23 cellular contexts compared by ENCODE assay signal in the genomic region with DNA sequence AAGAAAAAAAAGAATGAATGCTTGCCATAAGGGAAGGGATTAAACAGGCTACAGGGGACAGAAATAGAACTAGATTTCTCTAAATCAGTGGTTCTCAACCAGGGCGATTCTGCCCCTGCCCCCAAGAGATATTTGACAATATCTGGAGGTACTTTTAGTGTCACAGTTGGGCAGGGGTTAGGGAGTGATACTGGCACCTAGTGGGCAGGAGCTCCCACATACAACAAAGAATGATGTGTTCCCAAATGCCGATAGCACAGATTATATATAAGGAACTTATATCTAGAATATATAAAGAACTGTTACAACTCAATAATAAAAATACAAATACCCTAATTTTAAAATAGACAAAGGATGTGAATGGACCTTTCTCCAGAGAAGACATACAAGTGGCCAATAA. TPM values are rescaled to one million over a fixed set of nuclear protein-coding genes. Genes with fewer than 3 reads are reported as not detected.
DNase-seq lines count a peak whose midpoint lies in the region; ATAC-seq and TF ChIP-seq lines count a peak whose summit lies in the region.
"Had no signal": no experiment of that assay in that cellular context is flagged by ENCODE, and none has a peak within 500 bp of the region (broad histone marks: within the 10 kb centered on the region; RNA-seq: fewer than 3 reads in every experiment).

No MANE protein-coding gene starts in this region.

- H3K27ac Mint-ChIP-seq in progenitor cell of endocrine pancreas: peak overlapping the region; percentile 56
- no peak overlapping the region for H3K27ac Mint-ChIP-seq in stimulated activated memory B cell treated with anti-CD40 and anti-IgM and Interleukin-4, amounts not matched to agents 10 μg/mL and 1 μg/mL and 100 μg/mL, for 72 hours
- H3K27ac Mint-ChIP-seq: activated naive CD8-positive, alpha-beta T cell treated with anti-CD3 and anti-CD28 coated beads, Interleukin-2, amount 10 ng/mL, durations not matched to agents 7 days and 5 days; activated T-helper 2 cell treated with anti-CD3 and anti-CD28 coated beads, Interferon-gamma antibody, Interleukin-2, Interleukin-4, amounts not matched to agents 10 μg/mL and 5 μg/mL and 100 μg/mL, durations not matched to agents 14 hours and 24 hours and 36 hours had no signal

- H3K9me3 Mint-ChIP-seq in progenitor cell of endocrine pancreas (ENCODE audit: low read depth): no peaks in the 10 kb centered on the region
- no peaks in the 10 kb centered on the region for H3K9me3 Mint-ChIP-seq in stimulated activated memory B cell treated with anti-CD40 and anti-IgM and Interleukin-4, amounts not matched to agents 10 μg/mL and 1 μg/mL and 100 μg/mL, for 72 hours
- H3K9me3 Mint-ChIP-seq: activated naive CD8-positive, alpha-beta T cell treated with anti-CD3 and anti-CD28 coated beads, Interleukin-2, amount 10 ng/mL, durations not matched to agents 7 days and 5 days; activated T-helper 2 cell treated with anti-CD3 and anti-CD28 coated beads, Interferon-gamma antibody, Interleukin-2, Interleukin-4, amounts not matched to agents 10 μg/mL and 5 μg/mL and 100 μg/mL, durations not matched to agents 14 hours and 24 hours and 36 hours had no signal

- no peak for ATAC-seq in stimulated activated memory B cell treated with anti-CD40 and anti-IgM and Interleukin-4, amounts not matched to agents 10 μg/mL and 1 μg/mL and 100 μg/mL, for 72 hours

- H3K36me3 Mint-ChIP-seq in progenitor cell of endocrine pancreas (ENCODE audit: insufficient read depth): peaks cover 39% of the 10 kb centered on the region
- H3K36me3 Mint-ChIP-seq in stimulated activated memory B cell treated with anti-CD40 and anti-IgM and Interleukin-4, amounts not matched to agents 10 μg/mL and 1 μg/mL and 100 μg/mL, for 72 hours: peaks cover 30% of the 10 kb centered on the region
- H3K36me3 Mint-ChIP-seq: activated naive CD8-positive, alpha-beta T cell treated with anti-CD3 and anti-CD28 coated beads, Interleukin-2, amount 10 ng/mL, durations not matched to agents 7 days and 5 days had no signal

- peaks cover 16% of the 10 kb centered on the region for H3K4me1 Mint-ChIP-seq in progenitor cell of endocrine pancreas (ENCODE audit: low read depth)
- no peaks in the 10 kb centered on the region for H3K4me1 Mint-ChIP-seq in stimulated activated memory B cell treated with anti-CD40 and anti-IgM and Interleukin-4, amounts not matched to agents 10 μg/mL and 1 μg/mL and 100 μg/mL, for 72 hours
- H3K4me1 Mint-ChIP-seq: activated naive CD8-positive, alpha-beta T cell treated with anti-CD3 and anti-CD28 coated beads, Interleukin-2, amount 10 ng/mL, durations not matched to agents 7 days and 5 days had no signal

- no peak overlapping the region for H3K4me3 Mint-ChIP-seq in progenitor cell of endocrine pancreas (ENCODE audit: low read depth)
- no peak overlapping the region for H3K4me3 Mint-ChIP-seq in stimulated activated memory B cell treated with anti-CD40 and anti-IgM and Interleukin-4, amounts not matched to agents 10 μg/mL and 1 μg/mL and 100 μg/mL, for 72 hours
- H3K4me3 Mint-ChIP-seq: activated naive CD8-positive, alpha-beta T cell treated with anti-CD3 and anti-CD28 coated beads, Interleukin-2, amount 10 ng/mL, durations not matched to agents 7 days and 5 days had no signal

- DNase-seq in DMS 273 (lab: John Stamatoyannopoulos, UW; ENCODE audit: unreplicated experiment) (peak; percentile 23), DMS 273 treated with DMSO at 0.1 percent for 48 hours (lab: John Stamatoyannopoulos, UW) (no peak), OCI-M1 (lab: John Stamatoyannopoulos, UW) (peak; percentile 1), dermis blood vessel endothelial cell (peak; percentile 29), progenitor cell of endocrine pancreas (ENCODE audit: low spot score, unreplicated experiment) (no peak), Ammon's horn (ENCODE audit: low spot score) (no peak), NCI-H146 treated with DMSO at 0.1 percent for 48 hours (lab: John Stamatoyannopoulos, UW; ENCODE audit: unreplicated experiment) (no peak)
- DNase-seq: activated CD4-positive, alpha-beta T cell treated with anti-CD3 and anti-CD28 coated beads for 4 hours; activated naive CD8-positive, alpha-beta T cell treated with anti-CD3 and anti-CD28 coated beads, Interleukin-2, amount 10 ng/mL, durations not matched to agents 7 days and 5 days; kidney; NCI-H1105 treated with DMSO at 0.1 percent for 48 hours; NCI-H2081 treated with DMSO at 0.1 percent for 48 hours; NCI-H510A treated with DMSO at 0.1 percent for 48 hours; nucleus accumbens; stimulated activated CD4-positive, alpha-beta T cell treated with anti-CD3 and anti-CD28 coated beads, Interleukin-4, amount 100 ng/mL, for 4 hours; trophoblast cell had no signal

- TF ChIP-seq CTCF in progenitor cell of endocrine pancreas (IDR thresholded peaks at IDR 0.05; ENCODE audit: unreplicated experiment): no peak

- no peaks in the 10 kb centered on the region for H3K27me3 Mint-ChIP-seq in progenitor cell of endocrine pancreas
- H3K27me3 Mint-ChIP-seq in stimulated activated memory B cell treated with anti-CD40 and anti-IgM and Interleukin-4, amounts not matched to agents 10 μg/mL and 1 μg/mL and 100 μg/mL, for 72 hours: no peaks in the 10 kb centered on the region
- H3K27me3 Mint-ChIP-seq: activated naive CD8-positive, alpha-beta T cell treated with anti-CD3 and anti-CD28 coated beads, Interleukin-2, amount 10 ng/mL, durations not matched to agents 7 days and 5 days had no signal

RNA-seq across cellular contexts. Expression of a gene that starts 14.7 kb away (rescaled TPM):
- total RNA-seq in dermis blood vessel endothelial cell: not detected in 2 replicates
- not detected in 2 replicates for total RNA-seq in progenitor cell of endocrine pancreas
- total RNA-seq: activated naive CD8-positive, alpha-beta T cell treated with anti-CD3 and anti-CD28 coated beads, Interleukin-2, amount 10 ng/mL, durations not matched to agents 7 days and 5 days; activated T-helper 2 cell treated with anti-CD3 and anti-CD28 coated beads, Interferon-gamma antibody, Interleukin-2, Interleukin-4, amounts not matched to agents 10 μg/mL and 5 μg/mL and 100 μg/mL, durations not matched to agents 14 hours and 24 hours and 36 hours; endothelial cell of umbilical vein; frontal cortex; H4; kidney; lung microvascular endothelial cell; renal cortical epithelial cell had no signal

RNA-seq across cellular contexts. Expression of a gene that starts 47.8 kb away (rescaled TPM):
- total RNA-seq in dermis blood vessel endothelial cell (16.5 and 20.8 TPM in 2 replicates), progenitor cell of endocrine pancreas (110 and 111 TPM in 2 replicates)

RNA-seq across cellular contexts. Expression of a gene that starts 54.8 kb away (rescaled TPM):
- 26.8 and 30.1 TPM in 2 replicates for total RNA-seq in dermis blood vessel endothelial cell
- total RNA-seq in progenitor cell of endocrine pancreas: 59.0 and 61.3 TPM in 2 replicates

Comparison
In these comparisons a context has a peak if more than half of its experiments do, and no peak if none do; other contexts are left out.
1. DNase-seq: peak in DMS 273 (single experiment), OCI-M1 (single experiment) and dermis blood vessel endothelial cell (single experiment); none in DMS 273 treated with DMSO at 0.1 percent for 48 hours (single experiment), progenitor cell of endocrine pancreas (single experiment), Ammon's horn (single experiment) and NCI-H146 treated with DMSO at 0.1 percent for 48 hours (single experiment).